Comparison of ENCODE assay signal across 8 cellular contexts in the genomic region with DNA sequence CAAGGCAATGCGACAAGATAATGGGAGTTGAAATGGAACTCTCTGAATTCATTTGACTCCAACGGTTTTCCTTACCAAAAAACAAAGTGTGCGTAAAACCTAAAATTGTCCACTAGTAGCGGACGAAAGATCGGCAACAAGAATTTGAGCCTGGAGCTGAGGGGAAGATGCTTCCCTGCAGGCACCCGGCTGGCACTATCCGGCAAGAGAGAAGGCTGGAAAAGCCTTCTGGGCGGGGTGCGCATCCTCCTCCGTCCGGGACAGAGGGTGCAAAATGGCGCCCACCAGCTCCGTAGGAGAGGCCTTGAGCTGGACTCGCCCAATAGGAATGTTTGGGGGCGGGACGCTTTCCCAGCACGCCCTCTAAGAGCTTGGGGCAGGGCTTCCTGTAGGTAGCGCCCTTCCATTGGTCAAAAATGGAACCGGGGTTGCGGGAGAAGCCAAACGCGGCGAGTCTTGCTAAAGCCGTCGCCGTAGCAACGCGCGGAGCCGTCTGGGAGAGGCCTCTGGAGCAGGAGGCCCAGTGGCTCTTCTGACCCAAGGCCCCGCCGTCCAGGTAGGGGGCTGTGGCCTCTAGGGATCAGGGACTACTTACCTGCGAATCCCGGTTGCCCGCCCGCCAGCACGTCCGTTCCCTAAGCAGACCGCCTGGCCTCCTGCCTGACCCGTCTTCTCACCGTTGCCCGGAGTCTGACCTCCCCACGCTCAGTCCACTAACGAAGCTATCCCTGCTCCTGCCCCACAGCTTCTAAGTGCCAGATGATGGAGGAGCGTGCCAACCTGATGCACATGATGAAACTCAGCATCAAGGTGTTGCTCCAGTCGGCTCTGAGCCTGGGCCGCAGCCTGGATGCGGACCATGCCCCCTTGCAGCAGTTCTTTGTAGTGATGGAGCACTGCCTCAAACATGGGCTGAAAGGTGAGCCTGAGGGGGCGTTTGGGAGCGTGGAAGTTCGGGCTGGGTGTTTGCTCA. TPM values are rescaled to one million over a fixed set of nuclear protein-coding genes. Genes with fewer than 3 reads are reported as not detected.
DNase-seq lines count a peak whose midpoint lies in the region; ATAC-seq and TF ChIP-seq lines count a peak whose summit lies in the region.

No MANE protein-coding gene starts in this region.

- H3K4me1 ChIP-seq in PC-3 (ENCODE audit: insufficient read depth, low read length), result 0 out of 2 replicates have a peak, but pooled peaks cover 6% of the 10 kb centered on the region

- no peaks in the 10 kb centered on the region for H3K9me3 Mint-ChIP-seq in stimulated activated naive CD8-positive, alpha-beta T cell treated with anti-CD3 and anti-CD28 coated beads, Interleukin-15, Interleukin-2, amounts not matched to agents 100 ng/mL and 50 ng/mL, for 24 hours

- H3K27me3 Mint-ChIP-seq in stimulated activated naive CD8-positive, alpha-beta T cell treated with anti-CD3 and anti-CD28 coated beads, Interleukin-15, Interleukin-2, amounts not matched to agents 100 ng/mL and 50 ng/mL, for 24 hours, result no peaks in the 10 kb centered on the region

- POLR2A ChIA-PET in PC-3 (lab: Charles Lee; ENCODE audit: unreplicated experiment), result interaction anchor here (1.0 kb wide), 2 partner anchors 9 to 64 kb away, joined by 5 to 8 read pairs; a partner anchor contains a TSS

- peak overlapping the region; percentile 97 for H3K4me3 ChIP-seq in PC-3 (ENCODE audit: low read length)
- H3K4me3 ChIP-seq in foreskin fibroblast (ENCODE audit: low read depth in 1 of 2, low read length in 2 of 2), result peak overlapping the region; percentile 62 to 84
- H3K4me3 ChIP-seq in neural cell (ENCODE audit: low read length), result peak overlapping the region; percentile 80

- peak overlapping the region; percentile 82 for H3K27ac Mint-ChIP-seq in stimulated activated naive CD8-positive, alpha-beta T cell treated with anti-CD3 and anti-CD28 coated beads, Interleukin-15, Interleukin-2, amounts not matched to agents 100 ng/mL and 50 ng/mL, for 24 hours

- TSS peak; percentile 65 for BruUV-seq in PC-3 (replicated peaks; lab: Mats Ljungman, UMichigan)

- H3K79me2 ChIP-seq in PC-3 (ENCODE audit: low read length), result peaks cover 42% of the 10 kb centered on the region
- H3K79me2 ChIP-seq in neural cell (replicated peaks; ENCODE audit: insufficient read depth, low read length), result peaks cover 33% of the 10 kb centered on the region

- H3K4me2 ChIP-seq in PC-3 (ENCODE audit: low read length) (peak overlapping the region; percentile 98), neural cell (ENCODE audit: low read length) (peak overlapping the region; percentile 91)

- H3K36me3 ChIP-seq in PC-3 (ENCODE audit: low read depth, low read length) (peaks cover 3% of the 10 kb centered on the region; the same call in 1 of the 2 replicates), neural cell (ENCODE audit: insufficient read depth, low read length) (peaks cover 4% of the 10 kb centered on the region)

- ATAC-seq in GM19397 (IDR thresholded peaks at IDR 0.05; ENCODE audit: unreplicated experiment) (peak; percentile 98), HG03571 (IDR thresholded peaks at IDR 0.05; ENCODE audit: unreplicated experiment) (peak; percentile 99), PC-3 (peak; percentile 99)

- peaks cover 24% of the 10 kb centered on the region for H3K4me1 Mint-ChIP-seq in stimulated activated naive CD8-positive, alpha-beta T cell treated with anti-CD3 and anti-CD28 coated beads, Interleukin-15, Interleukin-2, amounts not matched to agents 100 ng/mL and 50 ng/mL, for 24 hours (ENCODE audit: low read depth)

- no peak for TF ChIP-seq EP300 in neural cell (conservative IDR thresholded peaks at IDR 0.05; ENCODE audit: poor library complexity, severe bottlenecking)

- DNase-seq in C1 segment of cervical spinal cord (lab: John Stamatoyannopoulos, UW), result peak; percentile 64 to 99 (median 94)
- peak; percentile 97 for DNase-seq in PC-3
- DNase-seq in activated gamma-delta T cell treated with anti-CD3 and anti-CD28 coated beads, Interleukin-2, amount 50 U/mL, for 16 hours (ENCODE audit: low read depth), result peak; percentile 76
- peak; percentile 98 to 99 for DNase-seq in foreskin fibroblast

- no peaks in the 10 kb centered on the region for H3K9me2 ChIP-seq in PC-3 (replicated peaks; ENCODE audit: low read length)
- no peaks in the 10 kb centered on the region for H3K9me2 ChIP-seq in neural cell (ENCODE audit: insufficient read depth, low read length)

- H2AFZ ChIP-seq in PC-3 (ENCODE audit: low read length) (peak overlapping the region; percentile 81), neural cell (ENCODE audit: low read depth, low read length) (peak overlapping the region; percentile 66)

- no peak for TF ChIP-seq CTCF in PC-3 (conservative IDR thresholded peaks at IDR 0.05; ENCODE audit: low read depth, low read length)
- no peak for TF ChIP-seq CTCF in foreskin fibroblast (IDR thresholded peaks at IDR 0.05; ENCODE audit: low read depth, low read length)
- no peak for TF ChIP-seq CTCF in neural cell (IDR thresholded peaks at IDR 0.05; ENCODE audit: poor library complexity, severe bottlenecking)

- intact Hi-C loops in PC-3 (cut with micrococcal nuclease), result loop anchor here (1.0 kb wide), 1 partner anchor 8 kb away; no protein-coding TSS in a partner anchor

- peak overlapping the region; percentile 92 for H3K4me3 Mint-ChIP-seq in stimulated activated naive CD8-positive, alpha-beta T cell treated with anti-CD3 and anti-CD28 coated beads, Interleukin-15, Interleukin-2, amounts not matched to agents 100 ng/mL and 50 ng/mL, for 24 hours

- CTCF ChIA-PET in PC-3 (lab: Charles Lee), result interaction anchor here (0.6 to 0.8 kb wide), 2 partner anchors 155 to 760 kb away, joined by 3 to 4 read pairs; no protein-coding TSS in a partner anchor

- H3F3A ChIP-seq in PC-3 (ENCODE audit: low read length, unreplicated experiment) (no peaks in the 10 kb centered on the region), neural cell (ENCODE audit: insufficient read depth, low read length, poor library complexity, severe bottlenecking) (no peaks in the 10 kb centered on the region)

- H4K20me1 ChIP-seq in PC-3 (ENCODE audit: low read length), result no peaks in the 10 kb centered on the region
- no peaks in the 10 kb centered on the region for H4K20me1 ChIP-seq in neural cell (ENCODE audit: insufficient read depth)

- no peaks in the 10 kb centered on the region for H3K27me3 ChIP-seq in PC-3 (ENCODE audit: low read length)
- H3K27me3 ChIP-seq in neural cell (ENCODE audit: insufficient read depth, low read depth, low read length), result no peaks in the 10 kb centered on the region

- H3K9me3 ChIP-seq in PC-3 (ENCODE audit: low read length) (no peaks in the 10 kb centered on the region), neural cell (ENCODE audit: low read length) (no peaks in the 10 kb centered on the region)

- H3K27ac ChIP-seq in PC-3 (ENCODE audit: low read length) (peak overlapping the region; percentile 66), neural cell (ENCODE audit: low read length) (peak overlapping the region; percentile 83)

- peaks cover 55% of the 10 kb centered on the region for H3K36me3 Mint-ChIP-seq in stimulated activated naive CD8-positive, alpha-beta T cell treated with anti-CD3 and anti-CD28 coated beads, Interleukin-15, Interleukin-2, amounts not matched to agents 100 ng/mL and 50 ng/mL, for 24 hours (ENCODE audit: low read depth)

- no peak for TF ChIP-seq RAD21 in neural cell (conservative IDR thresholded peaks at IDR 0.05)

- H3K9ac ChIP-seq in PC-3 (ENCODE audit: low read length), result peak overlapping the region; percentile 78
- H3K9ac ChIP-seq in neural cell (ENCODE audit: low read length), result peak overlapping the region; percentile 82

TF ChIP-seq in neural cell, 6 proteins besides CTCF, POLR2A, EP300 and RAD21:
- TF ChIP-seq TAF1 (IDR thresholded peaks at IDR 0.05; ENCODE audit: low read depth) (peak; percentile 90), EZH2 (IDR thresholded peaks at IDR 0.05; ENCODE audit: borderline replicate concordance, insufficient read depth, low read length, poor library complexity, severe bottlenecking) (no peak), POLR2AphosphoS5 (IDR thresholded peaks at IDR 0.05) (peak; percentile 92), MXI1 (conservative IDR thresholded peaks at IDR 0.05; ENCODE audit: poor library complexity, severe bottlenecking) (peak; percentile 80), SMC3 (conservative IDR thresholded peaks at IDR 0.05; ENCODE audit: poor library complexity) (no peak)
- TF ChIP-seq, protein P1, sequence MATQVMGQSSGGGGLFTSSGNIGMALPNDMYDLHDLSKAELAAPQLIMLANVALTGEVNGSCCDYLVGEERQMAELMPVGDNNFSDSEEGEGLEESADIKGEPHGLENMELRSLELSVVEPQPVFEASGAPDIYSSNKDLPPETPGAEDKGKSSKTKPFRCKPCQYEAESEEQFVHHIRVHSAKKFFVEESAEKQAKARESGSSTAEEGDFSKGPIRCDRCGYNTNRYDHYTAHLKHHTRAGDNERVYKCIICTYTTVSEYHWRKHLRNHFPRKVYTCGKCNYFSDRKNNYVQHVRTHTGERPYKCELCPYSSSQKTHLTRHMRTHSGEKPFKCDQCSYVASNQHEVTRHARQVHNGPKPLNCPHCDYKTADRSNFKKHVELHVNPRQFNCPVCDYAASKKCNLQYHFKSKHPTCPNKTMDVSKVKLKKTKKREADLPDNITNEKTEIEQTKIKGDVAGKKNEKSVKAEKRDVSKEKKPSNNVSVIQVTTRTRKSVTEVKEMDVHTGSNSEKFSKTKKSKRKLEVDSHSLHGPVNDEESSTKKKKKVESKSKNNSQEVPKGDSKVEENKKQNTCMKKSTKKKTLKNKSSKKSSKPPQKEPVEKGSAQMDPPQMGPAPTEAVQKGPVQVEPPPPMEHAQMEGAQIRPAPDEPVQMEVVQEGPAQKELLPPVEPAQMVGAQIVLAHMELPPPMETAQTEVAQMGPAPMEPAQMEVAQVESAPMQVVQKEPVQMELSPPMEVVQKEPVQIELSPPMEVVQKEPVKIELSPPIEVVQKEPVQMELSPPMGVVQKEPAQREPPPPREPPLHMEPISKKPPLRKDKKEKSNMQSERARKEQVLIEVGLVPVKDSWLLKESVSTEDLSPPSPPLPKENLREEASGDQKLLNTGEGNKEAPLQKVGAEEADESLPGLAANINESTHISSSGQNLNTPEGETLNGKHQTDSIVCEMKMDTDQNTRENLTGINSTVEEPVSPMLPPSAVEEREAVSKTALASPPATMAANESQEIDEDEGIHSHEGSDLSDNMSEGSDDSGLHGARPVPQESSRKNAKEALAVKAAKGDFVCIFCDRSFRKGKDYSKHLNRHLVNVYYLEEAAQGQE (IDR thresholded peaks at IDR 0.05; ENCODE audit: borderline replicate concordance), result peak; percentile 89
TF ChIP-seq in neural cell: peak in this region for 4.

RNA-seq across cellular contexts. Expression of a gene that starts 9.2 kb away (rescaled TPM):
- total RNA-seq in PC-3 (2014; rRNA removed), result 27.1 and 31.5 TPM in 2 replicates
- polyA plus RNA-seq in neural cell, result 31.3 and 36.2 TPM in 2 replicates
- polyA minus RNA-seq in neural cell, result 47.7 and 49.2 TPM in 2 replicates

Comparison
In these comparisons a context has a peak if more than half of its experiments do, and no peak if none do; other contexts are left out.
1. Peak in every context shown above with its lines: DNase-seq, ATAC-seq, H3K4me3 ChIP-seq and H3K27ac ChIP-seq.